Comparison of ENCODE assay signal across 18 cellular contexts in the genomic region with DNA sequence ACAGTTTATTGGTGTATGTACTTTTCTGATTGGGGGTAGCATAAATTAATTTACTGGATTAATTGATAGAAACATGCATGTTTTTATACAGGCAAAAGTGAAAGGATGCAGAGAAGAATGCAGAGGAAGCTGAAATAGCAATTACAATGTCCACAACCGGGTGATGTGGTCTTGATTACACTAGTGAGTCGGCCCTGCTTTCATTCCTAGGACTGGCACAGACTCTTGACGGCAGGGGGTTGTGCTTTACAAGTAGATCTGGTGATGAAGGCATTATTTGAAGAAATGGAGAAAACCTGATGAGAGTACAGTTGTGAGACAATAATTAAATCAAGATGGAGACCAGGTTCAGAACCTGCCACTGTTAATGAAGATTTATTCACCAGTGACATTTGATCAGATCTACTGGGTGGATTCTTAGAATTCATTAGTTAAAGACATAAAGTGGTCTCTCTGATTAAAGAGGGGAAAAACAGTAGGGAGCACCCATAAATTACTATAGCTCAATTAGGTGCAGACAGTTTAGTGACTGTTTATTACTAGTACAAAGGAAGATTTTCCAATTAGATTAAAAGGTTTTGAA.
DNase-seq lines count a peak whose midpoint lies in the region; ATAC-seq and TF ChIP-seq lines count a peak whose summit lies in the region.
"Had no signal": no experiment of that assay in that cellular context is flagged by ENCODE, and none has a peak within 500 bp of the region (broad histone marks: within the 10 kb centered on the region; RNA-seq: fewer than 3 reads in every experiment).

No MANE protein-coding gene starts in this region.

- H3K4me3 ChIP-seq in SK-N-SH (ENCODE audit: low read depth in 2 of 2, low read length in 1 of 2) (no peak overlapping the region), endodermal cell (ENCODE audit: low read length) (no peak overlapping the region), mammary epithelial cell (replicated peaks in 1 of 3; ENCODE audit: insufficient read depth in 1 of 3, low read depth in 2 of 3, low read length in 3 of 3) (no peak overlapping the region)
- H3K4me3 ChIP-seq: BLaER1 treated with 17β-estradiol and CSF1 and Interleukin-3, amounts not matched to agents 10 nM and 100 nM; K562; PC-9; SJSA1 had no signal

- H3K4me1 Mint-ChIP-seq in endodermal cell = no peaks in the 10 kb centered on the region
- peaks cover 10% of the 10 kb centered on the region for H3K4me1 Mint-ChIP-seq in type B pancreatic cell (ENCODE audit: unreplicated experiment)
- H3K4me1 Mint-ChIP-seq in naive thymus-derived CD8-positive, alpha-beta T cell = no peaks in the 10 kb centered on the region
- H3K4me1 Mint-ChIP-seq: CD8-positive, alpha-beta memory T cell; H9 had no signal

- DNase-seq in SK-N-SH (no peak), NCI-H748 (lab: John Stamatoyannopoulos, UW; ENCODE audit: unreplicated experiment) (peak; percentile 66), endodermal cell (no peak), type B pancreatic cell (ENCODE audit: extremely low spot score, unreplicated experiment) (no peak), NCI-H1930 (lab: John Stamatoyannopoulos, UW) (no peak), mammary epithelial cell (no peak)
- no peak for DNase-seq in naive thymus-derived CD8-positive, alpha-beta T cell
- DNase-seq: 8988T; CD8-positive, alpha-beta memory T cell; DMS79 treated with DMSO at 0.1 percent for 48 hours; H9; NCI-H446; NCI-H774; PC-9 had no signal

- BruUV-seq in mammary epithelial cell (replicated peaks; lab: Mats Ljungman, UMichigan) = no TSS peak

- H3K27me3 ChIP-seq in SK-N-SH (ENCODE audit: insufficient read depth) (no peaks in the 10 kb centered on the region), endodermal cell (ENCODE audit: control insufficient read depth, insufficient read depth, low read length, poor library complexity, severe bottlenecking) (no peaks in the 10 kb centered on the region), mammary epithelial cell (ENCODE audit: insufficient read depth, low read length) (no peaks in the 10 kb centered on the region)
- H3K27me3 ChIP-seq: BLaER1 treated with 17β-estradiol and CSF1 and Interleukin-3, amounts not matched to agents 10 nM and 100 nM; SJSA1 had no signal

- intact Hi-C loops in mammary epithelial cell (cut with micrococcal nuclease) = no loop called here

- H3K9ac ChIP-seq in SK-N-SH (no peak overlapping the region), endodermal cell (ENCODE audit: extremely low read depth, low read length, poor library complexity, severe bottlenecking) (no peak overlapping the region), mammary epithelial cell (ENCODE audit: insufficient read depth, low read length) (no peak overlapping the region)
- H3K9ac ChIP-seq: BLaER1 treated with 17β-estradiol and CSF1 and Interleukin-3, amounts not matched to agents 10 nM and 100 nM had no signal

- CTCF ChIA-PET in SK-N-SH (lab: Yijun Ruan, JAX) (interaction anchor here (1.9 kb wide), 1 partner anchor 14 kb away, joined by 4 read pairs; no protein-coding TSS in a partner anchor), mammary epithelial cell (lab: Charles Lee; ENCODE audit: low non-redundant PET) (no interaction called here)

- TF ChIP-seq EP300 in SK-N-SH (IDR thresholded peaks at IDR 0.05; ENCODE audit: borderline replicate concordance in 1 of 2, low read depth in 1 of 2, low read length in 1 of 2) = no peak

- H3K27me3 Mint-ChIP-seq in endodermal cell (ENCODE audit: insufficient read depth) (no peaks in the 10 kb centered on the region), type B pancreatic cell (no peaks in the 10 kb centered on the region)
- no peaks in the 10 kb centered on the region for H3K27me3 Mint-ChIP-seq in naive thymus-derived CD8-positive, alpha-beta T cell
- H3K27me3 Mint-ChIP-seq: CD8-positive, alpha-beta memory T cell had no signal

- ATAC-seq in SK-N-SH treated with all-trans-retinoic acid at 6 μM for 48 hours = peak; percentile 58; the same call in 2 of the 3 replicates
- ATAC-seq in naive thymus-derived CD8-positive, alpha-beta T cell = no peak
- ATAC-seq: K562 had no signal

- peaks cover 0 to 2% of the 10 kb centered on the region in 2 experiments; a peak in 1 of 4 replicates for H3K4me1 ChIP-seq in SK-N-SH (ENCODE audit: control insufficient read depth in 1 of 2, insufficient read depth in 2 of 2, low read depth in 1 of 2, low read length in 1 of 2)
- no peaks in the 10 kb centered on the region for H3K4me1 ChIP-seq in endodermal cell (ENCODE audit: control insufficient read depth, insufficient read depth, low read length)
- no peaks in the 10 kb centered on the region for H3K4me1 ChIP-seq in mammary epithelial cell (ENCODE audit: insufficient read depth, low read length)
- H3K4me1 ChIP-seq: SJSA1 had no signal

- dilution Hi-C loops in mammary epithelial cell (cut with HindIII; ENCODE audit: low sequenced_read_pairs) = no loop called here

- POLR2A ChIA-PET in SK-N-SH (lab: Yijun Ruan, JAX) = no interaction called here
- POLR2A ChIA-PET in naive thymus-derived CD8-positive, alpha-beta T cell (lab: Charles Lee) = no interaction called here

- H3K27ac ChIP-seq in SK-N-SH (ENCODE audit: low read depth in 2 of 2, low read length in 1 of 2) (no peak overlapping the region), endodermal cell (ENCODE audit: low read depth, low read length) (peak overlapping the region; percentile 16), mammary epithelial cell (ENCODE audit: insufficient read depth, low read depth, low read length) (no peak overlapping the region)
- H3K27ac ChIP-seq: BLaER1 treated with 17β-estradiol and CSF1 and Interleukin-3, amounts not matched to agents 10 nM and 100 nM; PC-9; SJSA1 had no signal

- no peak overlapping the region for H3K4me3 Mint-ChIP-seq in endodermal cell
- H3K4me3 Mint-ChIP-seq in type B pancreatic cell = peak overlapping the region; percentile 13
- H3K4me3 Mint-ChIP-seq in naive thymus-derived CD8-positive, alpha-beta T cell = no peak overlapping the region
- H3K4me3 Mint-ChIP-seq: CD8-positive, alpha-beta memory T cell; H9 had no signal

- H2AFZ ChIP-seq in SK-N-SH (ENCODE audit: low read depth) (no peak overlapping the region), mammary epithelial cell (ENCODE audit: low read depth, low read length) (no peak overlapping the region)
- H2AFZ ChIP-seq: PC-9 had no signal

- in situ Hi-C loops in mammary epithelial cell (cut with MboI; ENCODE audit: low sequenced_read_pairs in 2 of 2) = no loop called here

- WGBS in SK-N-SH (ENCODE audit: low lambda C conversion rate) = 25% methylated on average over 3 of the region's 3 CpGs
- WGBS in endodermal cell (ENCODE audit: insufficient coverage in 1 of 2, insufficient read length in 1 of 2), 2 experiments = 91% methylated on average over 3 of the region's 3 CpGs; no CpG with 5 or more reads in 1 of the 2 experiments
- WGBS in mammary epithelial cell (ENCODE audit: low coverage, missing lambda C conversion rate) = 52% methylated on average over 3 of the region's 3 CpGs

- H3K36me3 Mint-ChIP-seq in endodermal cell (ENCODE audit: low read depth) (no peaks in the 10 kb centered on the region), type B pancreatic cell (no peaks in the 10 kb centered on the region)
- H3K36me3 Mint-ChIP-seq in naive thymus-derived CD8-positive, alpha-beta T cell = no peaks in the 10 kb centered on the region
- H3K36me3 Mint-ChIP-seq: CD8-positive, alpha-beta memory T cell had no signal

- H3K36me3 ChIP-seq in SK-N-SH (replicated peaks in 1 of 2; ENCODE audit: control insufficient read depth in 1 of 2, insufficient read depth in 2 of 2, low read length in 1 of 2) = no peaks in the 10 kb centered on the region
- H3K36me3 ChIP-seq in endodermal cell (ENCODE audit: control insufficient read depth, insufficient read depth, low read length) = no peaks in the 10 kb centered on the region
- H3K36me3 ChIP-seq in mammary epithelial cell (ENCODE audit: insufficient read depth, low read length) = no peaks in the 10 kb centered on the region
- H3K36me3 ChIP-seq: BLaER1 treated with 17β-estradiol and CSF1 and Interleukin-3, amounts not matched to agents 10 nM and 100 nM; SJSA1 had no signal

- no peaks in the 10 kb centered on the region for H4K20me1 ChIP-seq in SK-N-SH (ENCODE audit: insufficient read depth)
- H4K20me1 ChIP-seq in mammary epithelial cell (ENCODE audit: insufficient read depth, low read length) = no peaks in the 10 kb centered on the region
- H4K20me1 ChIP-seq: BLaER1 treated with 17β-estradiol and CSF1 and Interleukin-3, amounts not matched to agents 10 nM and 100 nM had no signal

- H3K27ac Mint-ChIP-seq in endodermal cell (no peak overlapping the region), type B pancreatic cell (no peak overlapping the region)
- no peak overlapping the region for H3K27ac Mint-ChIP-seq in naive thymus-derived CD8-positive, alpha-beta T cell
- H3K27ac Mint-ChIP-seq: CD8-positive, alpha-beta memory T cell; H9 had no signal

- H3K9me2 ChIP-seq in SK-N-SH = no peaks in the 10 kb centered on the region

- no peak for TF ChIP-seq RAD21 in SK-N-SH (IDR thresholded peaks at IDR 0.05; ENCODE audit: low read length)

- H3F3A ChIP-seq in SK-N-SH (replicated peaks; ENCODE audit: insufficient read depth) = peaks cover 12% of the 10 kb centered on the region

- H3K79me2 ChIP-seq in SK-N-SH (ENCODE audit: insufficient read depth) = no peaks in the 10 kb centered on the region
- H3K79me2 ChIP-seq in mammary epithelial cell (ENCODE audit: insufficient read depth, low read length) = no peaks in the 10 kb centered on the region

- H3K4me2 ChIP-seq in SK-N-SH = no peak overlapping the region
- H3K4me2 ChIP-seq in mammary epithelial cell (ENCODE audit: insufficient read depth, low read depth, low read length) = no peak overlapping the region
- H3K4me2 ChIP-seq: BLaER1 treated with 17β-estradiol and CSF1 and Interleukin-3, amounts not matched to agents 10 nM and 100 nM; PC-9 had no signal

- TF ChIP-seq CTCF in SK-N-SH (IDR thresholded peaks at IDR 0.05) (no peak), endodermal cell (conservative IDR thresholded peaks at IDR 0.05) (no peak), type B pancreatic cell (conservative IDR thresholded peaks at IDR 0.05) (no peak), mammary epithelial cell (conservative IDR thresholded peaks at IDR 0.05 in 1 of 2, IDR thresholded peaks at IDR 0.05 in 1 of 2; ENCODE audit: extremely low read depth in 1 of 2, insufficient read depth in 1 of 2, low read depth in 1 of 2, low read length in 2 of 2) (no peak)

- H3K9me3 Mint-ChIP-seq in endodermal cell (peaks cover 9% of the 10 kb centered on the region), type B pancreatic cell (peaks cover 7% of the 10 kb centered on the region)
- H3K9me3 Mint-ChIP-seq in naive thymus-derived CD8-positive, alpha-beta T cell = peaks cover 0 to 32% (median 16%) of the 10 kb centered on the region in 9 donors

- H3K9me3 ChIP-seq in SK-N-SH (no peaks in the 10 kb centered on the region), endodermal cell (ENCODE audit: control insufficient read depth, low read length) (no peaks in the 10 kb centered on the region), mammary epithelial cell (replicated peaks; ENCODE audit: insufficient read depth, low read length) (no peaks in the 10 kb centered on the region)
- H3K9me3 ChIP-seq: BLaER1 treated with 17β-estradiol and CSF1 and Interleukin-3, amounts not matched to agents 10 nM and 100 nM had no signal

TF ChIP-seq in SK-N-SH treated with all-trans-retinoic acid at 6 μM for 48 hours, 23 proteins besides CTCF, POLR2A, EP300 and RAD21 (continues in another document):
- no peak for TF ChIP-seq ZNF70 (CRISPR knock-in tag; IDR thresholded peaks at IDR 0.05)

TF ChIP-seq in SK-N-SH, 30 proteins besides CTCF, POLR2A, EP300 and RAD21 (continues in another document):
- TF ChIP-seq GABPA (IDR thresholded peaks at IDR 0.05; ENCODE audit: low read depth) = no peak
